19 cellular contexts compared by ENCODE assay signal in genomic region chr6:49327575-49327974, GRCh38.
"Had no signal": no experiment of that assay in that cellular context is flagged by ENCODE, and none has a peak within 500 bp of the region (broad histone marks: within the 10 kb centered on the region; RNA-seq: fewer than 3 reads in every experiment).

No MANE protein-coding gene starts in this region.

- H3K36me3 ChIP-seq: esophagus muscularis mucosa, left lung, spleen had no signal

- H3K9me3 ChIP-seq: esophagus muscularis mucosa, left lung, spleen had no signal

- H3K4me3 Mint-ChIP-seq: activated CD4-positive, alpha-beta T cell treated with anti-CD3 and anti-CD28 coated beads, Interleukin-2, amount 10 ng/mL, durations not matched to agents 7 days and 5 days; activated CD8-positive, alpha-beta memory T cell treated with anti-CD3 and anti-CD28 coated beads, Interleukin-2, amount 10 ng/mL, durations not matched to agents 7 days and 5 days; activated naive CD8-positive, alpha-beta T cell; activated T-cell treated with anti-CD3 and anti-CD28 coated beads, Interleukin-2, amount 50 U/mL, for 24 hours; endodermal cell; neural crest cell; stimulated activated memory B cell treated with anti-CD40 and anti-IgM and Interleukin-4, amounts not matched to agents 10 μg/mL and 1 μg/mL and 100 μg/mL, for 72 hours had no signal

- H3K27me3 Mint-ChIP-seq: activated CD4-positive, alpha-beta T cell treated with anti-CD3 and anti-CD28 coated beads, Interleukin-2, amount 10 ng/mL, durations not matched to agents 7 days and 5 days; activated naive CD8-positive, alpha-beta T cell; activated T-cell treated with anti-CD3 and anti-CD28 coated beads, Interleukin-2, amount 50 U/mL, for 24 hours; stimulated activated memory B cell treated with anti-CD40 and anti-IgM and Interleukin-4, amounts not matched to agents 10 μg/mL and 1 μg/mL and 100 μg/mL, for 72 hours had no signal

- H3K9me3 Mint-ChIP-seq: activated CD4-positive, alpha-beta T cell treated with anti-CD3 and anti-CD28 coated beads, Interleukin-2, amount 10 ng/mL, durations not matched to agents 7 days and 5 days; activated T-cell treated with anti-CD3 and anti-CD28 coated beads, Interleukin-2, amount 50 U/mL, for 24 hours; endodermal cell; neural crest cell had no signal

- H3K27me3 ChIP-seq: esophagus muscularis mucosa, left lung, spleen had no signal

- H3K27ac Mint-ChIP-seq: activated CD4-positive, alpha-beta T cell treated with anti-CD3 and anti-CD28 coated beads, Interleukin-2, amount 10 ng/mL, durations not matched to agents 7 days and 5 days; activated CD8-positive, alpha-beta memory T cell treated with anti-CD3 and anti-CD28 coated beads, Interleukin-2, amount 10 ng/mL, durations not matched to agents 7 days and 5 days; activated naive CD8-positive, alpha-beta T cell; activated T-cell treated with anti-CD3 and anti-CD28 coated beads, Interleukin-2, amount 50 U/mL, for 24 hours; endodermal cell; stimulated activated memory B cell treated with anti-CD40 and anti-IgM and Interleukin-4, amounts not matched to agents 10 μg/mL and 1 μg/mL and 100 μg/mL, for 72 hours had no signal

- H3K4me1 ChIP-seq: left lung, spleen had no signal

- H3K27ac ChIP-seq: esophagus muscularis mucosa, left lung, spleen had no signal

- DNase-seq: activated CD4-positive, alpha-beta T cell treated with anti-CD3 and anti-CD28 coated beads, Interleukin-2, amount 10 ng/mL, durations not matched to agents 7 days and 5 days; activated CD4-positive, CD25-positive, alpha-beta regulatory T cell; activated CD8-positive, alpha-beta memory T cell treated with anti-CD3 and anti-CD28 coated beads, Interleukin-2, amount 10 ng/mL, durations not matched to agents 7 days and 5 days; activated gamma-delta T cell; activated T-cell treated with anti-CD3 and anti-CD28 coated beads, Interleukin-2, amount 50 U/mL, for 24 hours; endodermal cell; foreskin melanocyte; head of caudate nucleus; islet precursor cell; left lung; mesendoderm; spleen; stimulated activated CD4-positive, alpha-beta T cell treated with anti-CD3 and anti-CD28 coated beads, Interleukin-1b, Interleukin-23, amount 100 ng/mL, for 48 hours; substantia nigra; trophoblast cell had no signal

- H3K36me3 Mint-ChIP-seq: activated CD8-positive, alpha-beta memory T cell treated with anti-CD3 and anti-CD28 coated beads, Interleukin-2, amount 10 ng/mL, durations not matched to agents 7 days and 5 days; activated naive CD8-positive, alpha-beta T cell; stimulated activated memory B cell treated with anti-CD40 and anti-IgM and Interleukin-4, amounts not matched to agents 10 μg/mL and 1 μg/mL and 100 μg/mL, for 72 hours had no signal

- H3K4me3 ChIP-seq: esophagus muscularis mucosa, left lung, spleen had no signal

- ATAC-seq: activated CD8-positive, alpha-beta memory T cell treated with anti-CD3 and anti-CD28 coated beads, Interleukin-2, amount 10 ng/mL, durations not matched to agents 7 days and 5 days; left lung; stimulated activated memory B cell treated with anti-CD40 and anti-IgM and Interleukin-4, amounts not matched to agents 10 μg/mL and 1 μg/mL and 100 μg/mL, for 72 hours had no signal

- H3K4me1 Mint-ChIP-seq: activated CD4-positive, alpha-beta T cell treated with anti-CD3 and anti-CD28 coated beads, Interleukin-2, amount 10 ng/mL, durations not matched to agents 7 days and 5 days; activated CD8-positive, alpha-beta memory T cell treated with anti-CD3 and anti-CD28 coated beads, Interleukin-2, amount 10 ng/mL, durations not matched to agents 7 days and 5 days; endodermal cell; stimulated activated memory B cell treated with anti-CD40 and anti-IgM and Interleukin-4, amounts not matched to agents 10 μg/mL and 1 μg/mL and 100 μg/mL, for 72 hours had no signal
